ENCODE assay signal across 1 cellular context in genomic region chr10:49367600-49367999, GRCh38.
TF ChIP-seq lines count a peak whose summit lies in the region.

No MANE protein-coding gene starts in this region.

TF ChIP-seq in Ishikawa, 13 proteins besides CTCF, POLR2A, EP300 and RAD21:
- peak; percentile 87 for TF ChIP-seq REST (IDR thresholded peaks at IDR 0.05; ENCODE audit: low read depth)
- no peak for TF ChIP-seq YY1 (IDR thresholded peaks at IDR 0.05; ENCODE audit: low read depth)
